Comparison of ENCODE assay signal across 8 cellular contexts in genomic region chr11:22829231-22830081, GRCh38. TPM values are rescaled to one million over a fixed set of nuclear protein-coding genes. Genes with fewer than 3 reads are reported as not detected.
A peak's percentile ranks its signal among the peaks of the same experiment; 100 is the strongest.
DNase-seq lines count a peak whose midpoint lies in the region; ATAC-seq and TF ChIP-seq lines count a peak whose summit lies in the region.

TSS of gene SVIP (minus strand) at chr11:22829801. CDS start at chr11:22829748, 53 bp downstream.

- H3K36me3 Mint-ChIP-seq in activated CD4-positive, alpha-beta memory T cell treated with anti-CD3 and anti-CD28 coated beads for 36 hours = peaks cover 11% of the 10 kb centered on the region

- TF ChIP-seq POLR2A in right lobe of liver (IDR thresholded peaks at IDR 0.05) = peak; percentile 86

- ATAC-seq in GM19324 (IDR thresholded peaks at IDR 0.05; ENCODE audit: low FRiP score, unreplicated experiment) = peak; percentile 95
- ATAC-seq in HG03460 (IDR thresholded peaks at IDR 0.05; ENCODE audit: unreplicated experiment) = peak; percentile 92
- peak; percentile 97 to 99 (median 98) for ATAC-seq in right lobe of liver

- no peaks in the 10 kb centered on the region for H3K36me3 ChIP-seq in right lobe of liver

- H3K4me3 Mint-ChIP-seq in activated CD4-positive, alpha-beta memory T cell treated with anti-CD3 and anti-CD28 coated beads for 36 hours = peak within 1 kb of the TSS; percentile 85

- H3K27ac Mint-ChIP-seq in activated CD4-positive, alpha-beta memory T cell treated with anti-CD3 and anti-CD28 coated beads for 36 hours = peak within 1 kb of the TSS; percentile 86

- H3K4me1 ChIP-seq in right lobe of liver = peaks cover 0 to 9% (median 0%) of the 10 kb centered on the region in 4 donors

- POLR2A ChIA-PET in activated CD4-positive, alpha-beta memory T cell treated with anti-CD3 and anti-CD28 coated beads for 36 hours (lab: Charles Lee) = interaction anchor here (0.7 to 1.5 kb wide), 2 partner anchors 35 to 204 kb away, joined by 3 to 5 read pairs; partner anchors contain the start of gene FANCF

- peak; percentile 54 to 89 (median 78) for TF ChIP-seq CTCF in dorsolateral prefrontal cortex (IDR thresholded peaks at IDR 0.05 in 54 of 56, conservative IDR thresholded peaks at IDR 0.05 in 2 of 56; ENCODE audit: low read depth in 1 of 56, partially characterized antibody in 56 of 56)
- peak; percentile 45 to 75 (median 67) for TF ChIP-seq CTCF in right lobe of liver (IDR thresholded peaks at IDR 0.05)

- H3K27me3 Mint-ChIP-seq in activated CD4-positive, alpha-beta memory T cell treated with anti-CD3 and anti-CD28 coated beads for 36 hours = no peaks in the 10 kb centered on the region

- no peaks in the 10 kb centered on the region for H3K9me3 ChIP-seq in right lobe of liver

- DNase-seq in C1 segment of cervical spinal cord (lab: John Stamatoyannopoulos, UW) (peak; percentile 27 to 97 (median 91)), NCI-H69 (lab: John Stamatoyannopoulos, UW) (peak; percentile 98), dorsolateral prefrontal cortex (peak; percentile 88 to 98 (median 93)), right lobe of liver (peak; percentile 99)
- DNase-seq in activated CD4-positive, alpha-beta memory T cell treated with anti-CD3 and anti-CD28 coated beads for 36 hours = peak; percentile 95
- DNase-seq in stimulated activated CD4-positive, alpha-beta T cell treated with anti-CD3 and anti-CD28 coated beads, Interleukin-4, amount 100 ng/mL, for 24 hours = peak; percentile 95

- H3K27me3 ChIP-seq in dorsolateral prefrontal cortex (no peaks in the 10 kb centered on the region), right lobe of liver (no peaks in the 10 kb centered on the region)

- peaks cover 13% of the 10 kb centered on the region for H3K4me1 Mint-ChIP-seq in activated CD4-positive, alpha-beta memory T cell treated with anti-CD3 and anti-CD28 coated beads for 36 hours (ENCODE audit: low read depth)

- CTCF ChIA-PET in activated CD4-positive, alpha-beta memory T cell treated with anti-CD3 and anti-CD28 coated beads for 36 hours (lab: Charles Lee) = interaction anchor here (0.6 to 3.0 kb wide), 17 partner anchors 9 to 493 kb away, joined by 3 to 21 read pairs (median 4); partner anchors contain the start of gene FANCF

- intact Hi-C loops in activated CD4-positive, alpha-beta memory T cell treated with anti-CD3 and anti-CD28 coated beads for 36 hours (cut with micrococcal nuclease) = loop anchor here (1.0 to 2.0 kb wide), 2 partner anchors 204 to 493 kb away; partner anchors contain the start of gene FANCF
- intact Hi-C loops in dorsolateral prefrontal cortex (cut with DNase I) (loop anchor here in 1 of 2 donors (5.0 to 10.0 kb wide), 3 partner anchors 37 to 495 kb away; partner anchors contain the start of genes FANCF and SLC17A6), right lobe of liver (cut with DNase I) (no loop called here)

- H3K4me3 ChIP-seq in dorsolateral prefrontal cortex (peak within 1 kb of the TSS; percentile 64 to 100 (median 93)), right lobe of liver (peak within 1 kb of the TSS; percentile 73 to 85 (median 78))

- H3K27ac ChIP-seq in dorsolateral prefrontal cortex = peak within 1 kb of the TSS; percentile 56 to 96 (median 88)
- H3K27ac ChIP-seq in right lobe of liver = peak within 1 kb of the TSS; percentile 48 to 80 (median 75)

- no peaks in the 10 kb centered on the region for H3K9me3 Mint-ChIP-seq in activated CD4-positive, alpha-beta memory T cell treated with anti-CD3 and anti-CD28 coated beads for 36 hours

- WGBS in right lobe of liver (ENCODE audit: insufficient coverage, low coverage, low lambda C conversion rate, missing lambda C conversion rate) = under 1% methylated on average over 33 of the region's 79 CpGs

RNA-seq across cellular contexts. Expression of gene SVIP, which starts in this region (rescaled TPM):
- 10 to 100 TPM; 64.3 to 65.6 TPM for total RNA-seq in activated CD4-positive, alpha-beta memory T cell treated with anti-CD3 and anti-CD28 coated beads for 36 hours
- total RNA-seq in dorsolateral prefrontal cortex = 10 to 100 TPM; 24.9 to 78.0 (median 51.0) TPM
- total RNA-seq in right lobe of liver = 10 to 100 TPM in 1 of 6 experiments, 1 to 10 TPM in 5; 3.5 to 12.0 (median 5.8) TPM

Comparison
In these comparisons a context has a peak if more than half of its experiments do, and no peak if none do; other contexts are left out.
1. Peak in every context shown above with its lines: DNase-seq, ATAC-seq, H3K4me3 ChIP-seq and H3K27ac ChIP-seq.